In genomic region chr2:211829725-211830124, GRCh38 we compare ENCODE assay signal across 28 cellular contexts.
DNase-seq lines count a peak whose midpoint lies in the region; ATAC-seq, FAIRE-seq and TF ChIP-seq lines count a peak whose summit lies in the region.
"Had no signal": no experiment of that assay in that cellular context is flagged by ENCODE, and none has a peak within 500 bp of the region (broad histone marks: within the 10 kb centered on the region; RNA-seq: fewer than 3 reads in every experiment).

No MANE protein-coding gene starts in this region.

- DNase-seq in HepG2 (ENCODE audit: low spot score) = no peak
- DNase-seq in right lobe of liver = no peak
- DNase-seq: 8988T; ACHN; AML-193; BE2C; C1 segment of cervical spinal cord; Caco-2; Calu3; CD4-positive, alpha-beta memory T cell; CD4-positive, alpha-beta T cell; CD4-positive, CD25-positive, alpha-beta regulatory T cell; CD8-positive, alpha-beta memory T cell; CD8-positive, alpha-beta T cell; COR-L47; DMS 273 treated with DMSO at 0.1 percent for 48 hours; DMS153; DMS79; DMS79 treated with DMSO at 0.1 percent for 48 hours; DND-41; EL had no signal

- H3K27me3 ChIP-seq in HepG2 (ENCODE audit: control insufficient read depth in 1 of 2, insufficient read depth in 2 of 2, low read length in 2 of 2) (no peaks in the 10 kb centered on the region), right lobe of liver (no peaks in the 10 kb centered on the region)
- H3K27me3 ChIP-seq: BE2C; BLaER1; BLaER1 treated with 17β-estradiol and CSF1 and Interleukin-3, amounts not matched to agents 10 nM and 100 nM had no signal

- no peak for TF ChIP-seq POLR2A in HepG2 (IDR thresholded peaks at IDR 0.05; ENCODE audit: insufficient read depth in 1 of 2, low read depth in 2 of 2, low read length in 2 of 2)
- TF ChIP-seq POLR2A in right lobe of liver (IDR thresholded peaks at IDR 0.05) = no peak

- 11% methylated on average over 3 of the region's 3 CpGs for WGBS in HepG2 (ENCODE audit: low lambda C conversion rate)
- 43% methylated on average over 3 of the region's 3 CpGs for WGBS in right lobe of liver (ENCODE audit: insufficient coverage, low coverage, low lambda C conversion rate, missing lambda C conversion rate)

- H4K20me1 ChIP-seq in HepG2 (ENCODE audit: insufficient read depth, low read length) = no peaks in the 10 kb centered on the region
- H4K20me1 ChIP-seq: BLaER1; BLaER1 treated with 17β-estradiol and CSF1 and Interleukin-3, amounts not matched to agents 10 nM and 100 nM had no signal

- intact Hi-C loops in HepG2 (cut with micrococcal nuclease; ENCODE audit: unreplicated experiment) (no loop called here), right lobe of liver (cut with DNase I) (no loop called here)

- no peak overlapping the region for H3K4me2 ChIP-seq in HepG2 (ENCODE audit: low read depth, low read length)
- H3K4me2 ChIP-seq: A549; BLaER1; BLaER1 treated with 17β-estradiol and CSF1 and Interleukin-3, amounts not matched to agents 10 nM and 100 nM had no signal

- TF ChIP-seq RAD21 in HepG2 (CRISPR knock-in tag; IDR thresholded peaks at IDR 0.05) = no peak

- TF ChIP-seq EP300 in HepG2 (IDR thresholded peaks at IDR 0.05; ENCODE audit: low read depth in 2 of 2, low read length in 2 of 2) (no peak), HepG2 (CRISPR knock-in tag; IDR thresholded peaks at IDR 0.05; ENCODE audit: borderline replicate concordance) (no peak)

- H3K9ac ChIP-seq in HepG2 (ENCODE audit: insufficient read depth, low read depth, low read length) = no peak overlapping the region
- H3K9ac ChIP-seq: BLaER1; BLaER1 treated with 17β-estradiol and CSF1 and Interleukin-3, amounts not matched to agents 10 nM and 100 nM had no signal

- POLR2A ChIA-PET in HepG2 (lab: Yijun Ruan, JAX) = no interaction called here

- no peak for FAIRE-seq in HepG2 (lab: Jason Lieb, UNC)
- FAIRE-seq: A204.1, A549, D721Med had no signal

- H3K9me3 ChIP-seq in HepG2 (ENCODE audit: low read length) (no peaks in the 10 kb centered on the region), right lobe of liver (no peaks in the 10 kb centered on the region)
- H3K9me3 ChIP-seq: A549; BE2C; BLaER1; BLaER1 treated with 17β-estradiol and CSF1 and Interleukin-3, amounts not matched to agents 10 nM and 100 nM; Caco-2 had no signal

- H3K79me2 ChIP-seq in HepG2 (ENCODE audit: insufficient read depth, low read length) = no peaks in the 10 kb centered on the region

- BruUV-seq in HepG2 (replicated peaks; lab: Mats Ljungman, UMichigan) = no TSS peak

- ATAC-seq in HepG2 = no peak
- ATAC-seq in right lobe of liver = no peak
- ATAC-seq: A549; CD8-positive, alpha-beta T cell had no signal

- H3K4me1 ChIP-seq in HepG2 (ENCODE audit: insufficient read depth, low read length) (no peaks in the 10 kb centered on the region), right lobe of liver (no peaks in the 10 kb centered on the region)
- H3K4me1 ChIP-seq: A549; BE2C; BLaER1; BLaER1 treated with 17β-estradiol and CSF1 and Interleukin-3, amounts not matched to agents 10 nM and 100 nM; Caco-2 had no signal

- CTCF ChIA-PET in HepG2 (lab: Yijun Ruan, JAX; ENCODE audit: low intra/inter-chr PET ratio, low total read pairs) = no interaction called here

- in situ Hi-C loops in HepG2 (cut with HindIII; ENCODE audit: extremely low pct_ligation_motif_present, low pct_unique_long_range_greater_than_20kb) = no loop called here

- H3K36me3 ChIP-seq in HepG2 (replicated peaks in 1 of 2; ENCODE audit: control insufficient read depth in 1 of 2, insufficient read depth in 2 of 2, low read length in 2 of 2) (no peaks in the 10 kb centered on the region), right lobe of liver (no peaks in the 10 kb centered on the region)
- H3K36me3 ChIP-seq: BE2C; BLaER1; BLaER1 treated with 17β-estradiol and CSF1 and Interleukin-3, amounts not matched to agents 10 nM and 100 nM had no signal

- no peak overlapping the region for H2AFZ ChIP-seq in HepG2 (ENCODE audit: low read length)

- H3K4me3 ChIP-seq in HepG2 (replicated peaks in 1 of 3; ENCODE audit: insufficient read depth in 1 of 3, low read depth in 2 of 3, low read length in 3 of 3) (no peak overlapping the region), right lobe of liver (no peak overlapping the region)
- H3K4me3 ChIP-seq: A549; BLaER1; BLaER1 treated with 17β-estradiol and CSF1 and Interleukin-3, amounts not matched to agents 10 nM and 100 nM had no signal

- H3K27ac ChIP-seq in HepG2 (ENCODE audit: extremely low read length, insufficient read depth, low read length) (no peak overlapping the region), right lobe of liver (no peak overlapping the region)
- H3K27ac ChIP-seq: 22Rv1; A549; BLaER1; BLaER1 treated with 17β-estradiol and CSF1 and Interleukin-3, amounts not matched to agents 10 nM and 100 nM; C4-2B had no signal

- TF ChIP-seq CTCF in HepG2 (CRISPR knock-in tag; IDR thresholded peaks at IDR 0.05) (no peak), right lobe of liver (IDR thresholded peaks at IDR 0.05) (no peak)

TF ChIP-seq in HepG2, 621 proteins besides CTCF, POLR2A, EP300 and RAD21:
- no peak for TF ChIP-seq BRD4 (CRISPR knock-in tag; IDR thresholded peaks at IDR 0.05)
- TF ChIP-seq SNAI1 (CRISPR knock-in tag; IDR thresholded peaks at IDR 0.05; ENCODE audit: borderline replicate concordance) = no peak
- no peak for TF ChIP-seq MTA1 (CRISPR knock-in tag; IDR thresholded peaks at IDR 0.05; ENCODE audit: borderline replicate concordance)
- TF ChIP-seq ZNF264 (CRISPR knock-in tag; IDR thresholded peaks at IDR 0.05) = no peak
- TF ChIP-seq ZNF451 (CRISPR knock-in tag; IDR thresholded peaks at IDR 0.05) = no peak
- TF ChIP-seq ZBTB20 (CRISPR knock-in tag; IDR thresholded peaks at IDR 0.05; ENCODE audit: borderline replicate concordance, low read depth) = no peak
- TF ChIP-seq, protein P1, sequence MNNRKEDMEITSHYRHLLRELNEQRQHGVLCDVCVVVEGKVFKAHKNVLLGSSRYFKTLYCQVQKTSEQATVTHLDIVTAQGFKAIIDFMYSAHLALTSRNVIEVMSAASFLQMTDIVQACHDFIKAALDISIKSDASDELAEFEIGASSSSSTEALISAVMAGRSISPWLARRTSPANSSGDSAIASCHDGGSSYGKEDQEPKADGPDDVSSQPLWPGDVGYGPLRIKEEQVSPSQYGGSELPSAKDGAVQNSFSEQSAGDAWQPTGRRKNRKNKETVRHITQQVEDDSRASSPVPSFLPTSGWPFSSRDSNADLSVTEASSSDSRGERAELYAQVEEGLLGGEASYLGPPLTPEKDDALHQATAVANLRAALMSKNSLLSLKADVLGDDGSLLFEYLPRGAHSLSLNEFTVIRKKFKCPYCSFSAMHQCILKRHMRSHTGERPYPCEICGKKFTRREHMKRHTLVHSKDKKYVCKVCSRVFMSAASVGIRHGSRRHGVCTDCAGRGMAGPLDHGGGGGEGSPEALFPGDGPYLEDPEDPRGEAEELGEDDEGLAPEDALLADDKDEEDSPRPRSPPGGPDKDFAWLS (CRISPR knock-in tag; IDR thresholded peaks at IDR 0.05; ENCODE audit: borderline replicate concordance) = no peak
- peak; percentile 64 for TF ChIP-seq MAFF (IDR thresholded peaks at IDR 0.05; ENCODE audit: low read depth, low read length)
- TF ChIP-seq ARNT2 (CRISPR knock-in tag; IDR thresholded peaks at IDR 0.05; ENCODE audit: low read depth) = no peak
- no peak for TF ChIP-seq ZNF30 (CRISPR knock-in tag; IDR thresholded peaks at IDR 0.05)
- TF ChIP-seq, protein P2, sequence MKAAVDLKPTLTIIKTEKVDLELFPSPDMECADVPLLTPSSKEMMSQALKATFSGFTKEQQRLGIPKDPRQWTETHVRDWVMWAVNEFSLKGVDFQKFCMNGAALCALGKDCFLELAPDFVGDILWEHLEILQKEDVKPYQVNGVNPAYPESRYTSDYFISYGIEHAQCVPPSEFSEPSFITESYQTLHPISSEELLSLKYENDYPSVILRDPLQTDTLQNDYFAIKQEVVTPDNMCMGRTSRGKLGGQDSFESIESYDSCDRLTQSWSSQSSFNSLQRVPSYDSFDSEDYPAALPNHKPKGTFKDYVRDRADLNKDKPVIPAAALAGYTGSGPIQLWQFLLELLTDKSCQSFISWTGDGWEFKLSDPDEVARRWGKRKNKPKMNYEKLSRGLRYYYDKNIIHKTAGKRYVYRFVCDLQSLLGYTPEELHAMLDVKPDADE (CRISPR knock-in tag; IDR thresholded peaks at IDR 0.05) = no peak
- no peak for TF ChIP-seq HNRNPK (IDR thresholded peaks at IDR 0.05; ENCODE audit: low read depth, low read length, poor library complexity, severe bottlenecking)
- no peak for TF ChIP-seq IKZF5 (CRISPR knock-in tag; IDR thresholded peaks at IDR 0.05)
- TF ChIP-seq, protein P3, sequence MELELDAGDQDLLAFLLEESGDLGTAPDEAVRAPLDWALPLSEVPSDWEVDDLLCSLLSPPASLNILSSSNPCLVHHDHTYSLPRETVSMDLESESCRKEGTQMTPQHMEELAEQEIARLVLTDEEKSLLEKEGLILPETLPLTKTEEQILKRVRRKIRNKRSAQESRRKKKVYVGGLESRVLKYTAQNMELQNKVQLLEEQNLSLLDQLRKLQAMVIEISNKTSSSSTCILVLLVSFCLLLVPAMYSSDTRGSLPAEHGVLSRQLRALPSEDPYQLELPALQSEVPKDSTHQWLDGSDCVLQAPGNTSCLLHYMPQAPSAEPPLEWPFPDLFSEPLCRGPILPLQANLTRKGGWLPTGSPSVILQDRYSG (CRISPR knock-in tag; IDR thresholded peaks at IDR 0.05) = no peak
- no peak for TF ChIP-seq ZBTB1 (CRISPR knock-in tag; IDR thresholded peaks at IDR 0.05; ENCODE audit: borderline replicate concordance)
- TF ChIP-seq EZH2 (conservative IDR thresholded peaks at IDR 0.05; ENCODE audit: low read depth, low read length) = no peak
- peak; percentile 55 to 70 for TF ChIP-seq MAFK (conservative IDR thresholded peaks at IDR 0.05 in 1 of 2, IDR thresholded peaks at IDR 0.05 in 1 of 2; ENCODE audit: low read length in 2 of 2)
